Comparison of ENCODE assay signal across 33 cellular contexts in the genomic region with DNA sequence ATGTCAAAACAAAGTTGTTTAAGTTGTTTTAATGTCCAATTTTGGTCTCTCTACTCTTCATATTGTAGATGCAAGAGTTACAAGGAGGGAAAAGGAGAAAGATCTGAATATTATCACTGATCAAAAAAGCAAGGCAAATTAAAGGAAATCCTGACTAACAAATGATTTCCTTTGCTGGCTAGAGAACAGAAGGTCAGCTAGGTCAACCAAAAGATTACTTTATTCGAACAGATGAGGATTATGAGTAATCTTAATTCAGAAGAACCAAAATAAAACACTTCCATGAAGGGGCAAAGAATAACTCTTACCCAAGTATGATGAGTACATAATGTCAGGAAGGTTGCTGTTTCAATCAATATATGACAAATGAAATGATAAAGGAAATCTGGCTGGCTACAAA. TPM values are rescaled to one million over a fixed set of nuclear protein-coding genes. Genes with fewer than 3 reads are reported as not detected.
"Had no signal": no experiment of that assay in that cellular context is flagged by ENCODE, and none has a peak within 500 bp of the region (broad histone marks: within the 10 kb centered on the region; RNA-seq: fewer than 3 reads in every experiment).

No MANE protein-coding gene starts in this region.

- H3K4me3 ChIP-seq: ascending aorta, coronary artery, esophagus squamous epithelium, gastrocnemius medialis, heart left ventricle had no signal

- H3K9me3 Mint-ChIP-seq: activated B cell treated with CpG ODN at 0.5 μM for 24 hours; activated CD8-positive, alpha-beta T cell treated with anti-CD3 and anti-CD28 coated beads for 36 hours; activated naive CD4-positive, alpha-beta T cell treated with anti-CD3 and anti-CD28 coated beads, Interleukin-2, amount 10 ng/mL, durations not matched to agents 7 days and 5 days; activated naive CD4-positive, alpha-beta T cell treated with anti-CD3 and anti-CD28 coated beads, Interleukin-2, amount 50 U/mL, for 72 hours; activated naive CD8-positive, alpha-beta T cell treated with anti-CD3 and anti-CD28 coated beads, Interleukin-2, amount 10 ng/mL, durations not matched to agents 7 days and 5 days; activated T-cell treated with anti-CD3 and anti-CD28 coated beads, Interleukin-2, amount 50 U/mL, for 4 hours; activated T-helper 17 cell treated with anti-CD3 and anti-CD28 coated beads, Interleukin-2, amount 50 U/mL, for 72 hours; brain; dendritic cell treated with granulocyte-macrophage colony-stimulating factor and Interleukin-4, amounts not matched to agents 40 ng/mL and 50 ng/mL, for 4 days; effector memory CD8-positive, alpha-beta T cell; T-helper 2 cell treated with Interferon-gamma antibody and Interleukin-4, amounts not matched to agents 5 μg/mL and 100 μg/mL, for 36 hours had no signal

- H3K27me3 ChIP-seq: ascending aorta, esophagus squamous epithelium, gastrocnemius medialis, heart left ventricle had no signal

- H3K4me1 Mint-ChIP-seq: activated B cell treated with CpG ODN at 0.5 μM for 24 hours; activated naive CD4-positive, alpha-beta T cell treated with anti-CD3 and anti-CD28 coated beads, Interleukin-2, amount 10 ng/mL, durations not matched to agents 7 days and 5 days; activated naive CD8-positive, alpha-beta T cell treated with anti-CD3 and anti-CD28 coated beads, Interleukin-2, amount 10 ng/mL, durations not matched to agents 7 days and 5 days; activated T-helper 17 cell treated with anti-CD3 and anti-CD28 coated beads, Interleukin-2, amount 50 U/mL, for 72 hours; brain; central memory CD8-positive, alpha-beta T cell; T-helper 17 cell had no signal

- DNase-seq: activated B cell treated with CpG ODN at 0.5 μM for 24 hours; activated CD4-positive, alpha-beta T cell treated with anti-CD3 and anti-CD28 coated beads for 48 hours; activated CD4-positive, alpha-beta T cell treated with anti-CD3 and anti-CD28 coated beads, Interleukin-2, amount 50 U/mL, for 1 hour; activated CD4-positive, alpha-beta T cell treated with anti-CD3 and anti-CD28 coated beads, Interleukin-2, amount 50 U/mL, for 48 hours; activated CD8-positive, alpha-beta memory T cell treated with anti-CD3 and anti-CD28 coated beads for 24 hours; activated CD8-positive, alpha-beta T cell treated with anti-CD3 and anti-CD28 coated beads for 36 hours; activated effector memory CD4-positive, alpha-beta T cell treated with Interleukin-2 at 50 U/mL for 16 hours; activated naive CD4-positive, alpha-beta T cell treated with anti-CD3 and anti-CD28 coated beads, Interleukin-2, amount 10 ng/mL, durations not matched to agents 7 days and 5 days; activated naive CD8-positive, alpha-beta T cell treated with anti-CD3 and anti-CD28 coated beads, Interleukin-2, amount 10 ng/mL, durations not matched to agents 7 days and 5 days; activated T-cell treated with anti-CD3 and anti-CD28 coated beads, Interleukin-2, amount 50 U/mL, for 4 hours; effector CD4-positive, alpha-beta T cell; effector memory CD8-positive, alpha-beta T cell; esophagus squamous epithelium; gastrocnemius medialis; glutamatergic neuron; heart left ventricle; T-helper 1 cell; T-helper 17 cell; T1000; WERI-Rb-1 had no signal

- FAIRE-seq: bronchial epithelial cell had no signal

- ATAC-seq: activated CD4-positive, CD25-positive, alpha-beta regulatory T cell treated with anti-CD3 and anti-CD28 coated beads, Interleukin-2, amount 50 U/mL, for 24 hours; activated CD8-positive, alpha-beta T cell treated with anti-CD3 and anti-CD28 coated beads for 36 hours; activated naive CD4-positive, alpha-beta T cell treated with anti-CD3 and anti-CD28 coated beads, Interleukin-2, amount 50 U/mL, for 72 hours; activated T-cell treated with anti-CD3 and anti-CD28 coated beads, Interleukin-2, amount 50 U/mL, for 4 hours; activated T-helper 17 cell treated with anti-CD3 and anti-CD28 coated beads, Interleukin-2, amount 50 U/mL, for 72 hours; effector memory CD8-positive, alpha-beta T cell; gastrocnemius medialis; heart left ventricle; T-helper 17 cell had no signal

- H3K9me3 ChIP-seq: ascending aorta, esophagus squamous epithelium, gastrocnemius medialis, heart left ventricle had no signal

- H3K36me3 Mint-ChIP-seq: activated naive CD4-positive, alpha-beta T cell treated with anti-CD3 and anti-CD28 coated beads, Interleukin-2, amount 10 ng/mL, durations not matched to agents 7 days and 5 days; activated naive CD4-positive, alpha-beta T cell treated with anti-CD3 and anti-CD28 coated beads, Interleukin-2, amount 50 U/mL, for 72 hours; activated naive CD8-positive, alpha-beta T cell treated with anti-CD3 and anti-CD28 coated beads, Interleukin-2, amount 10 ng/mL, durations not matched to agents 7 days and 5 days; brain had no signal

- H3K4me3 Mint-ChIP-seq: activated B cell treated with CpG ODN at 0.5 μM for 24 hours; activated CD8-positive, alpha-beta T cell treated with anti-CD3 and anti-CD28 coated beads for 36 hours; activated naive CD4-positive, alpha-beta T cell treated with anti-CD3 and anti-CD28 coated beads, Interleukin-2, amount 10 ng/mL, durations not matched to agents 7 days and 5 days; activated naive CD8-positive, alpha-beta T cell treated with anti-CD3 and anti-CD28 coated beads, Interleukin-2, amount 10 ng/mL, durations not matched to agents 7 days and 5 days; activated T-cell treated with anti-CD3 and anti-CD28 coated beads, Interleukin-2, amount 50 U/mL, for 4 hours; activated T-helper 17 cell treated with anti-CD3 and anti-CD28 coated beads, Interleukin-2, amount 50 U/mL, for 72 hours; brain; central memory CD8-positive, alpha-beta T cell; dendritic cell treated with granulocyte-macrophage colony-stimulating factor and Interleukin-4, amounts not matched to agents 40 ng/mL and 50 ng/mL, for 4 days; effector memory CD8-positive, alpha-beta T cell; T-helper 17 cell; T-helper 2 cell treated with Interferon-gamma antibody and Interleukin-4, amounts not matched to agents 5 μg/mL and 100 μg/mL, for 36 hours had no signal

- H3K27ac ChIP-seq: ascending aorta, coronary artery, epithelial cell of prostate, esophagus squamous epithelium, gastrocnemius medialis, heart left ventricle, WERI-Rb-1 had no signal

- H3K27ac Mint-ChIP-seq: activated B cell treated with CpG ODN at 0.5 μM for 24 hours; activated CD8-positive, alpha-beta T cell treated with anti-CD3 and anti-CD28 coated beads for 36 hours; activated naive CD4-positive, alpha-beta T cell treated with anti-CD3 and anti-CD28 coated beads, Interleukin-2, amount 10 ng/mL, durations not matched to agents 7 days and 5 days; activated naive CD4-positive, alpha-beta T cell treated with anti-CD3 and anti-CD28 coated beads, Interleukin-2, amount 50 U/mL, for 72 hours; activated naive CD8-positive, alpha-beta T cell treated with anti-CD3 and anti-CD28 coated beads, Interleukin-2, amount 10 ng/mL, durations not matched to agents 7 days and 5 days; activated T-helper 17 cell treated with anti-CD3 and anti-CD28 coated beads, Interleukin-2, amount 50 U/mL, for 72 hours; brain; dendritic cell treated with granulocyte-macrophage colony-stimulating factor and Interleukin-4, amounts not matched to agents 40 ng/mL and 50 ng/mL, for 4 days; effector memory CD8-positive, alpha-beta T cell; T-helper 17 cell; T-helper 2 cell treated with Interferon-gamma antibody and Interleukin-4, amounts not matched to agents 5 μg/mL and 100 μg/mL, for 36 hours had no signal

- H3K4me1 ChIP-seq: ascending aorta, esophagus squamous epithelium, gastrocnemius medialis, heart left ventricle had no signal

- H3K27me3 Mint-ChIP-seq: activated naive CD4-positive, alpha-beta T cell treated with anti-CD3 and anti-CD28 coated beads, Interleukin-2, amount 10 ng/mL, durations not matched to agents 7 days and 5 days; effector memory CD8-positive, alpha-beta T cell had no signal

- H3K36me3 ChIP-seq: ascending aorta, esophagus squamous epithelium, gastrocnemius medialis, heart left ventricle, WERI-Rb-1 had no signal

RNA-seq across cellular contexts. Expression of gene CPNE4, which starts 33.8 kb away (rescaled TPM):
- total RNA-seq: activated B cell treated with CpG ODN at 0.5 μM for 24 hours; activated CD8-positive, alpha-beta T cell treated with anti-CD3 and anti-CD28 coated beads for 36 hours; activated naive CD8-positive, alpha-beta T cell treated with anti-CD3 and anti-CD28 coated beads, Interleukin-2, amount 10 ng/mL, durations not matched to agents 7 days and 5 days; activated T-cell treated with anti-CD3 and anti-CD28 coated beads, Interleukin-2, amount 50 U/mL, for 4 hours; activated T-helper 17 cell treated with anti-CD3 and anti-CD28 coated beads, Interleukin-2, amount 50 U/mL, for 72 hours; ascending aorta; fibroblast of villous mesenchyme; gastrocnemius medialis had no signal
- polyA plus RNA-seq: fibroblast of lung had no signal
